In genomic region chr3:162718697-162719096, GRCh38 we compare ENCODE assay signal across 24 cellular contexts.
DNase-seq lines count a peak whose midpoint lies in the region; ATAC-seq and TF ChIP-seq lines count a peak whose summit lies in the region.
"Had no signal": no experiment of that assay in that cellular context is flagged by ENCODE, and none has a peak within 500 bp of the region (broad histone marks: within the 10 kb centered on the region; RNA-seq: fewer than 3 reads in every experiment).

No MANE protein-coding gene starts in this region.

- H3K9me3 Mint-ChIP-seq in naive thymus-derived CD8-positive, alpha-beta T cell = no peaks in the 10 kb centered on the region
- H3K9me3 Mint-ChIP-seq: activated naive CD4-positive, alpha-beta T cell treated with anti-CD3 and anti-CD28 coated beads, Interleukin-2, amount 50 U/mL, for 72 hours; effector memory CD8-positive, alpha-beta T cell; HFFc6 had no signal

- H3K4me1 Mint-ChIP-seq in naive thymus-derived CD8-positive, alpha-beta T cell = no peaks in the 10 kb centered on the region
- H3K4me1 Mint-ChIP-seq: natural killer cell had no signal

- no peaks in the 10 kb centered on the region for H3K4me1 ChIP-seq in BLaER1
- no peaks in the 10 kb centered on the region for H3K4me1 ChIP-seq in mucosa of descending colon (ENCODE audit: low read depth)
- H3K4me1 ChIP-seq in right cardiac atrium (ENCODE audit: control insufficient read depth, insufficient read depth, low read length) = no peaks in the 10 kb centered on the region
- H3K4me1 ChIP-seq: heart left ventricle, lower lobe of right lung had no signal

- H3K9ac ChIP-seq in BLaER1 = no peak overlapping the region

- H3K27ac ChIP-seq in BLaER1 (no peak overlapping the region), KOPT-K1 (ENCODE audit: low read depth, low read length, poor library complexity, severe bottlenecking) (peak overlapping the region; percentile 72), right cardiac atrium (ENCODE audit: low read length) (no peak overlapping the region)
- H3K27ac ChIP-seq: heart left ventricle, lower lobe of right lung had no signal

- TF ChIP-seq CTCF in cardiac fibroblast (IDR thresholded peaks at IDR 0.05; ENCODE audit: low read depth, low read length) (no peak), mucosa of descending colon (IDR thresholded peaks at IDR 0.05) (no peak), GM10266 (IDR thresholded peaks at IDR 0.05; ENCODE audit: control insufficient read depth, insufficient read depth, low read depth, missing control alignments) (no peak)

- H3K4me3 Mint-ChIP-seq in naive thymus-derived CD8-positive, alpha-beta T cell = no peak overlapping the region
- H3K4me3 Mint-ChIP-seq: effector memory CD8-positive, alpha-beta T cell; HFFc6; natural killer cell; T-helper 2 cell treated with Interferon-gamma antibody and Interleukin-4, amounts not matched to agents 5 μg/mL and 100 μg/mL, for 36 hours had no signal

- H3K36me3 Mint-ChIP-seq in naive thymus-derived CD8-positive, alpha-beta T cell = no peaks in the 10 kb centered on the region
- H3K36me3 Mint-ChIP-seq: activated naive CD4-positive, alpha-beta T cell treated with anti-CD3 and anti-CD28 coated beads, Interleukin-2, amount 50 U/mL, for 72 hours; natural killer cell had no signal

- intact Hi-C loops in mucosa of descending colon (cut with DNase I, micrococcal nuclease) (no loop called here), right cardiac atrium (cut with DNase I) (no loop called here)

- H3K9me3 ChIP-seq in BLaER1 = no peaks in the 10 kb centered on the region
- H3K9me3 ChIP-seq in KOPT-K1 (ENCODE audit: insufficient read depth, low read length, poor library complexity, severe bottlenecking) = no peaks in the 10 kb centered on the region
- no peaks in the 10 kb centered on the region for H3K9me3 ChIP-seq in mucosa of descending colon
- H3K9me3 ChIP-seq in right cardiac atrium (ENCODE audit: control insufficient read depth, low read length) = no peaks in the 10 kb centered on the region
- H3K9me3 ChIP-seq: heart left ventricle, lower lobe of right lung had no signal

- H3K27ac Mint-ChIP-seq in naive thymus-derived CD8-positive, alpha-beta T cell = no peak overlapping the region
- H3K27ac Mint-ChIP-seq: activated naive CD4-positive, alpha-beta T cell treated with anti-CD3 and anti-CD28 coated beads, Interleukin-2, amount 50 U/mL, for 72 hours; effector memory CD8-positive, alpha-beta T cell; HFFc6; natural killer cell; T-helper 2 cell treated with Interferon-gamma antibody and Interleukin-4, amounts not matched to agents 5 μg/mL and 100 μg/mL, for 36 hours had no signal

- no peaks in the 10 kb centered on the region for H3K27me3 Mint-ChIP-seq in naive thymus-derived CD8-positive, alpha-beta T cell
- H3K27me3 Mint-ChIP-seq: effector memory CD8-positive, alpha-beta T cell had no signal

- H3K36me3 ChIP-seq in BLaER1 (no peaks in the 10 kb centered on the region), KOPT-K1 (ENCODE audit: insufficient read depth, low read length) (no peaks in the 10 kb centered on the region), mucosa of descending colon (ENCODE audit: low read depth) (no peaks in the 10 kb centered on the region)
- H3K36me3 ChIP-seq: heart left ventricle, lower lobe of right lung had no signal

- 58% methylated on average over 2 of the region's 2 CpGs for WGBS in right cardiac atrium

- ATAC-seq in mucosa of descending colon = peak; percentile 60
- ATAC-seq in right cardiac atrium = no peak
- no peak for ATAC-seq in naive thymus-derived CD8-positive, alpha-beta T cell
- ATAC-seq: activated naive CD4-positive, alpha-beta T cell treated with anti-CD3 and anti-CD28 coated beads, Interleukin-2, amount 50 U/mL, for 72 hours; effector memory CD8-positive, alpha-beta T cell; heart left ventricle; lower lobe of right lung; natural killer cell had no signal

- POLR2A ChIA-PET in naive thymus-derived CD8-positive, alpha-beta T cell (lab: Charles Lee) = no interaction called here

- H3K27me3 ChIP-seq in BLaER1 = no peaks in the 10 kb centered on the region
- no peaks in the 10 kb centered on the region for H3K27me3 ChIP-seq in right cardiac atrium (ENCODE audit: control insufficient read depth, insufficient read depth)
- H3K27me3 ChIP-seq: heart left ventricle had no signal

- DNase-seq in cardiac fibroblast (ENCODE audit: low read depth in 2 of 2) = peak; percentile 19 to 64
- DNase-seq in mucosa of descending colon = no peak
- DNase-seq in right cardiac atrium = no peak
- no peak for DNase-seq in NOMO-1 treated with DMSO at 0.1 percent for 48 hours (lab: John Stamatoyannopoulos, UW; ENCODE audit: unreplicated experiment)
- no peak for DNase-seq in naive thymus-derived CD8-positive, alpha-beta T cell
- no peak for DNase-seq in GM10266 (ENCODE audit: extremely low spot score)
- DNase-seq: central memory CD4-positive, alpha-beta T cell; DMS79; effector memory CD8-positive, alpha-beta T cell; foreskin fibroblast; GF-D8; HFFc6; Karpas-422; lower lobe of right lung; natural killer cell; NCI-H146; NCI-H345; small intestine; stimulated activated naive CD4-positive, alpha-beta T cell had no signal

- H3K4me3 ChIP-seq in BLaER1 (no peak overlapping the region), cardiac fibroblast (replicated peaks in 1 of 2; ENCODE audit: low read depth in 2 of 2, low read length in 2 of 2) (no peak overlapping the region), mucosa of descending colon (no peak overlapping the region), right cardiac atrium (ENCODE audit: low read length) (no peak overlapping the region)
- H3K4me3 ChIP-seq: heart left ventricle, lower lobe of right lung had no signal

- peak overlapping the region; percentile 11; the same call in 1 of the 2 replicates for H3K4me2 ChIP-seq in BLaER1

- H4K20me1 ChIP-seq in BLaER1 = no peaks in the 10 kb centered on the region

Comparison
In these comparisons a context has a peak if more than half of its experiments do, and no peak if none do; other contexts are left out.
1. DNase-seq: peak in cardiac fibroblast (2 of 2); none in mucosa of descending colon (0 of 3), right cardiac atrium (0 of 3), NOMO-1 treated with DMSO at 0.1 percent for 48 hours (single experiment), naive thymus-derived CD8-positive, alpha-beta T cell (0 of 10) and GM10266 (single experiment).